Comparison of ENCODE assay signal across 13 cellular contexts in genomic region chr12:4281173-4281654, GRCh38. TPM values are rescaled to one million over a fixed set of nuclear protein-coding genes. Genes with fewer than 3 reads are reported as not detected.
DNase-seq lines count a peak whose midpoint lies in the region; ATAC-seq, FAIRE-seq and TF ChIP-seq lines count a peak whose summit lies in the region.
"Had no signal": no experiment of that assay in that cellular context is flagged by ENCODE, and none has a peak within 500 bp of the region (broad histone marks: within the 10 kb centered on the region; RNA-seq: fewer than 3 reads in every experiment).

No MANE protein-coding gene starts in this region.

- peak; percentile 47 for DNase-seq in Right ventricle myocardium inferior (ENCODE audit: missing footprints)
- DNase-seq in Right ventricle myocardium superior, result no peak
- DNase-seq in activated naive CD8-positive, alpha-beta T cell treated with anti-CD3 and anti-CD28 coated beads, Interleukin-2, amount 50 U/mL, for 24 hours, result no peak
- DNase-seq in left colon, result peak in 1 of 2 donors; percentile 63
- peak; percentile 49 for DNase-seq in transverse colon
- DNase-seq in T-cell, result no peak
- no peak for DNase-seq in D721Med (ENCODE audit: insufficient read length, low spot score)
- DNase-seq: activated T-cell treated with anti-CD3 and anti-CD28 coated beads, Interleukin-2, amount 50 U/mL, for 48 hours; DMS79; NCI-H1092 treated with DMSO at 0.1 percent for 48 hours; NCI-H526 treated with DMSO at 0.1 percent for 48 hours had no signal

- POLR2A ChIA-PET in T-cell (lab: Charles Lee), result no interaction called here

- 67% methylated on average over 16 of the region's 16 CpGs; no CpG with 5 or more reads in 1 of the 2 donors for WGBS in transverse colon (ENCODE audit: low coverage in 1 of 2), 2 donors

- H3K4me1 ChIP-seq in transverse colon, result peaks cover 33 to 64% (median 61%) of the 10 kb centered on the region in 4 donors

- peaks cover 0 to 25% (median 10%) of the 10 kb centered on the region in 4 donors for H3K36me3 ChIP-seq in transverse colon

- no peaks in the 10 kb centered on the region for H3K9me3 ChIP-seq in transverse colon
- H3K9me3 ChIP-seq: HAP-1 had no signal

- no peak for TF ChIP-seq EP300 in transverse colon (IDR thresholded peaks at IDR 0.05; ENCODE audit: low read depth)

- peak overlapping the region in 1 of 4 donors; percentile 7 for H3K4me3 ChIP-seq in transverse colon
- H3K4me3 ChIP-seq: HAP-1 had no signal

- H3K36me3 Mint-ChIP-seq in activated naive CD8-positive, alpha-beta T cell treated with anti-CD3 and anti-CD28 coated beads, Interleukin-2, amount 50 U/mL, for 24 hours (ENCODE audit: low read depth), result peaks cover 89% of the 10 kb centered on the region
- peaks cover 75% of the 10 kb centered on the region for H3K36me3 Mint-ChIP-seq in T-cell

- H3K4me3 Mint-ChIP-seq in activated naive CD8-positive, alpha-beta T cell treated with anti-CD3 and anti-CD28 coated beads, Interleukin-2, amount 50 U/mL, for 24 hours, result no peak overlapping the region
- H3K4me3 Mint-ChIP-seq in T-cell, result no peak overlapping the region

- peak overlapping the region; percentile 22 for H3K27ac Mint-ChIP-seq in activated naive CD8-positive, alpha-beta T cell treated with anti-CD3 and anti-CD28 coated beads, Interleukin-2, amount 50 U/mL, for 24 hours
- H3K27ac Mint-ChIP-seq in T-cell, result peak overlapping the region in 1 of 2 donors; percentile 73

- no peak for FAIRE-seq in D721Med (lab: Jason Lieb, UNC)

- in situ Hi-C loops in transverse colon (cut with MboI; ENCODE audit: low pct_ligation_motif_present in 1 of 4, low pct_unique_long_range_greater_than_20kb in 1 of 4, low sequenced_read_pairs in 3 of 4), result loop anchor here in 3 of 4 donors (10.0 to 25.0 kb wide), 4 partner anchors 169 to 394 kb away; no protein-coding TSS in a partner anchor

- CTCF ChIA-PET in T-cell (lab: Charles Lee), result interaction anchor here in 1 of 2 donors (0.6 kb wide), 1 partner anchor 416 kb away, joined by 3 read pairs; no protein-coding TSS in a partner anchor

- no peak for TF ChIP-seq CTCF in transverse colon (IDR thresholded peaks at IDR 0.05)
- no peak for TF ChIP-seq CTCF in D721Med (IDR thresholded peaks at IDR 0.05; ENCODE audit: insufficient read depth, missing control alignments)

- H3K27ac ChIP-seq in transverse colon, result peak overlapping the region; percentile 92 to 97 (median 95)

- peaks cover 95% of the 10 kb centered on the region for H3K4me1 Mint-ChIP-seq in activated naive CD8-positive, alpha-beta T cell treated with anti-CD3 and anti-CD28 coated beads, Interleukin-2, amount 50 U/mL, for 24 hours
- peaks cover 81 to 92% (median 88%) of the 10 kb centered on the region in 3 donors for H3K4me1 Mint-ChIP-seq in T-cell

- no peaks in the 10 kb centered on the region for H3K27me3 Mint-ChIP-seq in activated naive CD8-positive, alpha-beta T cell treated with anti-CD3 and anti-CD28 coated beads, Interleukin-2, amount 50 U/mL, for 24 hours
- H3K27me3 Mint-ChIP-seq in T-cell, result no peaks in the 10 kb centered on the region

- intact Hi-C loops in Right ventricle myocardium inferior (cut with DNase I), result no loop called here
- intact Hi-C loops in Right ventricle myocardium superior (cut with DNase I), result no loop called here
- intact Hi-C loops in left colon (cut with DNase I, micrococcal nuclease), result no loop called here
- intact Hi-C loops in transverse colon (cut with DNase I; ENCODE audit: low total_unique reads), result no loop called here

- TF ChIP-seq POLR2A in transverse colon (IDR thresholded peaks at IDR 0.05), result no peak

- no peaks in the 10 kb centered on the region for H3K9me3 Mint-ChIP-seq in activated naive CD8-positive, alpha-beta T cell treated with anti-CD3 and anti-CD28 coated beads, Interleukin-2, amount 50 U/mL, for 24 hours
- H3K9me3 Mint-ChIP-seq in T-cell, result no peaks in the 10 kb centered on the region

- ATAC-seq in Right ventricle myocardium inferior (no peak), Right ventricle myocardium superior (ENCODE audit: poor library complexity) (no peak), left colon (peak; percentile 30), T-cell (replicated peaks in 1 of 4) (no peak), GM19351 (IDR thresholded peaks at IDR 0.05; ENCODE audit: unreplicated experiment) (no peak)
- no peak for ATAC-seq in activated naive CD8-positive, alpha-beta T cell treated with anti-CD3 and anti-CD28 coated beads, Interleukin-2, amount 50 U/mL, for 24 hours

- no peaks in the 10 kb centered on the region for H3K27me3 ChIP-seq in transverse colon

RNA-seq across cellular contexts. Expression of gene CCND2, which starts 7.7 kb away (rescaled TPM):
- total RNA-seq in Right ventricle myocardium inferior (214 TPM), Right ventricle myocardium superior (206 TPM), left colon (100 to 1,000 TPM in 1 of 2 donors, 10 to 100 TPM in 1; 97.7 to 106 TPM), transverse colon (100 to 1,000 TPM in 1 of 4 donors, 10 to 100 TPM in 3; 32.9 to 132 (median 58.8) TPM), T-cell (100 to 1,000 TPM; 148 to 218 (median 172) TPM)

RNA-seq across cellular contexts. Expression of gene TIGAR, which starts 39.8 kb away (rescaled TPM):
- 16.5 TPM for total RNA-seq in Right ventricle myocardium inferior
- 13.6 TPM for total RNA-seq in Right ventricle myocardium superior
- 10 to 100 TPM; 13.0 to 14.4 TPM for total RNA-seq in left colon
- total RNA-seq in transverse colon, result 10 to 100 TPM in 1 of 4 donors, 1 to 10 TPM in 3; 2.6 to 26.6 (median 4.4) TPM
- total RNA-seq in T-cell, result 10 to 100 TPM in 1 of 5 donors, 1 to 10 TPM in 4; 6.7 to 11.4 (median 7.5) TPM

Comparison
In these comparisons a context has a peak if more than half of its experiments do, and no peak if none do; other contexts are left out.
1. DNase-seq: peak in Right ventricle myocardium inferior (single experiment) and transverse colon (single experiment); none in Right ventricle myocardium superior (single experiment), activated naive CD8-positive, alpha-beta T cell treated with anti-CD3 and anti-CD28 coated beads, Interleukin-2, amount 50 U/mL, for 24 hours (single experiment), T-cell (0 of 34) and D721Med (single experiment).